23 cellular contexts compared by ENCODE assay signal in genomic region chr11:20002312-20003216, GRCh38.
DNase-seq lines count a peak whose midpoint lies in the region; ATAC-seq, FAIRE-seq and TF ChIP-seq lines count a peak whose summit lies in the region.
"Had no signal": no experiment of that assay in that cellular context is flagged by ENCODE, and none has a peak within 500 bp of the region (broad histone marks: within the 10 kb centered on the region; RNA-seq: fewer than 3 reads in every experiment).

No MANE protein-coding gene starts in this region.

- H3K36me3 Mint-ChIP-seq in progenitor cell of endocrine pancreas (ENCODE audit: insufficient read depth): no peaks in the 10 kb centered on the region
- no peaks in the 10 kb centered on the region for H3K36me3 Mint-ChIP-seq in activated naive CD4-positive, alpha-beta T cell treated with anti-CD3 and anti-CD28 coated beads for 36 hours (ENCODE audit: low read depth)
- H3K36me3 Mint-ChIP-seq: activated naive CD8-positive, alpha-beta T cell had no signal

- ATAC-seq in K562: peak; percentile 11; the same call in 2 of the 3 replicates
- peak; percentile 62 for ATAC-seq in left colon
- ATAC-seq: GM12878, left lung, Panc1 had no signal

- H3K27ac Mint-ChIP-seq in progenitor cell of endocrine pancreas: peak overlapping the region; percentile 94
- H3K27ac Mint-ChIP-seq in activated naive CD4-positive, alpha-beta T cell treated with anti-CD3 and anti-CD28 coated beads for 36 hours: no peak overlapping the region
- H3K27ac Mint-ChIP-seq: activated naive CD8-positive, alpha-beta T cell; stimulated activated naive CD8-positive, alpha-beta T cell treated with anti-CD3 and anti-CD28 coated beads, Interleukin-15, Interleukin-2, amounts not matched to agents 100 ng/mL and 50 ng/mL, for 24 hours had no signal

- H3K27me3 Mint-ChIP-seq in progenitor cell of endocrine pancreas: no peaks in the 10 kb centered on the region
- peaks cover 3% of the 10 kb centered on the region for H3K27me3 Mint-ChIP-seq in activated naive CD4-positive, alpha-beta T cell treated with anti-CD3 and anti-CD28 coated beads for 36 hours (ENCODE audit: low read depth)
- H3K27me3 Mint-ChIP-seq: activated naive CD8-positive, alpha-beta T cell had no signal

- H3K27ac ChIP-seq in HUES6 (ENCODE audit: low read depth, low read length): no peak overlapping the region
- H3K27ac ChIP-seq in K562 (ENCODE audit: extremely low read depth, low read depth, low read length): no peak overlapping the region
- H3K27ac ChIP-seq: brain microvascular endothelial cell, left lung, parathyroid adenoma, upper lobe of left lung had no signal

- no peaks in the 10 kb centered on the region for H3K9me1 ChIP-seq in K562 (ENCODE audit: control insufficient read depth, insufficient read depth, low read length)

- intact Hi-C loops in K562 (cut with micrococcal nuclease): no loop called here
- intact Hi-C loops in left colon (cut with DNase I, micrococcal nuclease): no loop called here
- intact Hi-C loops in activated naive CD4-positive, alpha-beta T cell treated with anti-CD3 and anti-CD28 coated beads for 36 hours (cut with micrococcal nuclease): no loop called here

- WGBS in K562 (ENCODE audit: insufficient coverage, low coverage, missing lambda C conversion rate): 47% methylated on average over 12 of the region's 12 CpGs

- TF ChIP-seq CTCF in K562 (IDR thresholded peaks at IDR 0.05 in 2 of 3, conservative IDR thresholded peaks at IDR 0.05 in 1 of 3; ENCODE audit: insufficient read depth in 2 of 3, low read depth in 1 of 3, low read length in 3 of 3) (no peak), progenitor cell of endocrine pancreas (IDR thresholded peaks at IDR 0.05; ENCODE audit: unreplicated experiment) (no peak)

- no peaks in the 10 kb centered on the region for H3K79me2 ChIP-seq in K562 (ENCODE audit: control insufficient read depth, insufficient read depth, low read length)
- H3K79me2 ChIP-seq: parathyroid adenoma had no signal

- TF ChIP-seq POLR2A in K562 (conservative IDR thresholded peaks at IDR 0.05): no peak

- H3K9me3 ChIP-seq in HUES6 (ENCODE audit: control insufficient read depth, insufficient read depth, low read depth, low read length) (no peaks in the 10 kb centered on the region), K562 (replicated peaks; ENCODE audit: control insufficient read depth, insufficient read depth, low read depth, low read length) (no peaks in the 10 kb centered on the region)
- H3K9me3 ChIP-seq: left lung, upper lobe of left lung had no signal

- H3K4me1 ChIP-seq in HUES6 (ENCODE audit: control insufficient read depth, insufficient read depth, low read length): peaks cover 44% of the 10 kb centered on the region
- peaks cover 3 to 5% of the 10 kb centered on the region in 2 experiments; a peak in 2 of 5 replicates for H3K4me1 ChIP-seq in K562 (replicated peaks in 1 of 2; ENCODE audit: control insufficient read depth in 2 of 2, insufficient read depth in 2 of 2, low read length in 2 of 2)
- H3K4me1 ChIP-seq: left lung, parathyroid adenoma had no signal

- peak overlapping the region; percentile 3 for H3K9ac ChIP-seq in HUES6 (ENCODE audit: low read length)
- H3K9ac ChIP-seq in K562 (ENCODE audit: insufficient read depth in 1 of 2, low read depth in 2 of 2, low read length in 2 of 2): no peak overlapping the region; a peak in 1 of 4 replicates
- H3K9ac ChIP-seq: parathyroid adenoma had no signal

- BruUV-seq in K562 (replicated peaks; lab: Mats Ljungman, UMichigan): no TSS peak

- H4K20me1 ChIP-seq in K562 (replicated peaks; ENCODE audit: control insufficient read depth, insufficient read depth, low read length): no peaks in the 10 kb centered on the region

- DNase-seq in K562 (ENCODE audit: extremely low read depth in 1 of 4, low spot score in 3 of 4): no peak
- no peak for DNase-seq in left colon
- peak; percentile 21 for DNase-seq in progenitor cell of endocrine pancreas (ENCODE audit: low spot score, unreplicated experiment)
- DNase-seq in ACHN: no peak
- DNase-seq in OCI-M1 (lab: John Stamatoyannopoulos, UW): no peak
- no peak for DNase-seq in activated naive CD4-positive, alpha-beta T cell treated with anti-CD3 and anti-CD28 coated beads for 36 hours
- DNase-seq: brain microvascular endothelial cell; dermis blood vessel endothelial cell; H7; left lung; NCI-H2227 treated with DMSO at 0.1 percent for 48 hours; NCI-H82; stimulated activated CD4-positive, alpha-beta T cell treated with anti-CD3 and anti-CD28 coated beads, Interleukin-2, amount 100 ng/mL, for 24 hours; T-helper 9 cell; upper lobe of left lung had no signal

- POLR2A ChIA-PET in K562 (lab: Yijun Ruan, JAX): no interaction called here

- H2AFZ ChIP-seq in K562 (ENCODE audit: low read depth, low read length): peak overlapping the region; percentile 53; the same call in 1 of the 2 replicates
- H2AFZ ChIP-seq: parathyroid adenoma had no signal

- CTCF ChIA-PET in K562 (lab: Yijun Ruan, JAX; ENCODE audit: low intra/inter-chr PET ratio): no interaction called here
- CTCF ChIA-PET in activated naive CD4-positive, alpha-beta T cell treated with anti-CD3 and anti-CD28 coated beads for 36 hours (lab: Charles Lee): no interaction called here

- peaks cover 67% of the 10 kb centered on the region for H3K4me1 Mint-ChIP-seq in progenitor cell of endocrine pancreas (ENCODE audit: low read depth)
- no peaks in the 10 kb centered on the region for H3K4me1 Mint-ChIP-seq in activated naive CD4-positive, alpha-beta T cell treated with anti-CD3 and anti-CD28 coated beads for 36 hours (ENCODE audit: low read depth)

- H3K27me3 ChIP-seq in HUES6 (ENCODE audit: control insufficient read depth, insufficient read depth, low read length) (peaks cover 17% of the 10 kb centered on the region), K562 (ENCODE audit: control insufficient read depth in 2 of 2, insufficient read depth in 2 of 2, low read length in 2 of 2) (0 out of 5 replicates have a peak, but pooled peaks cover 0 to 10% of the 10 kb centered on the region in 2 experiments)
- H3K27me3 ChIP-seq: brain microvascular endothelial cell, left lung, upper lobe of left lung had no signal

- no peak for FAIRE-seq in K562 (lab: Jason Lieb, UNC)
- FAIRE-seq: G401.6, GM12878, HTR-8/SVneo had no signal

- TF ChIP-seq RAD21 in K562 (CRISPR knock-in tag; conservative IDR thresholded peaks at IDR 0.05 in 1 of 2, IDR thresholded peaks at IDR 0.05 in 1 of 2): no peak

- in situ Hi-C loops in K562 (cut with MboI) (no loop called here), ACHN (cut with HindIII; ENCODE audit: low pct_ligation_motif_present, low pct_unique_long_range_greater_than_20kb, low sequenced_read_pairs) (no loop called here)

- no peak overlapping the region for H3K4me2 ChIP-seq in K562 (ENCODE audit: insufficient read depth, low read length)

- TF ChIP-seq EP300 in K562 (IDR thresholded peaks at IDR 0.05; ENCODE audit: low read length): no peak

- H3K36me3 ChIP-seq in HUES6 (ENCODE audit: control insufficient read depth, insufficient read depth, low read length): no peaks in the 10 kb centered on the region
- H3K36me3 ChIP-seq in K562 (ENCODE audit: control insufficient read depth, insufficient read depth, low read length): no peaks in the 10 kb centered on the region
- H3K36me3 ChIP-seq: brain microvascular endothelial cell, left lung, upper lobe of left lung had no signal

- H3K4me3 ChIP-seq in HUES6 (ENCODE audit: low read depth, low read length) (no peak overlapping the region), K562 (no peak overlapping the region)
- H3K4me3 ChIP-seq: GM12878, left lung, upper lobe of left lung had no signal

- peak overlapping the region; percentile 27 for H3K4me3 Mint-ChIP-seq in progenitor cell of endocrine pancreas (ENCODE audit: low read depth)
- H3K4me3 Mint-ChIP-seq in activated naive CD4-positive, alpha-beta T cell treated with anti-CD3 and anti-CD28 coated beads for 36 hours: no peak overlapping the region
- H3K4me3 Mint-ChIP-seq: activated naive CD8-positive, alpha-beta T cell; stimulated activated naive CD8-positive, alpha-beta T cell treated with anti-CD3 and anti-CD28 coated beads, Interleukin-15, Interleukin-2, amounts not matched to agents 100 ng/mL and 50 ng/mL, for 24 hours had no signal

- no peaks in the 10 kb centered on the region for H3K9me3 Mint-ChIP-seq in progenitor cell of endocrine pancreas (ENCODE audit: low read depth)
- no peaks in the 10 kb centered on the region for H3K9me3 Mint-ChIP-seq in activated naive CD4-positive, alpha-beta T cell treated with anti-CD3 and anti-CD28 coated beads for 36 hours
- H3K9me3 Mint-ChIP-seq: stimulated activated naive CD8-positive, alpha-beta T cell treated with anti-CD3 and anti-CD28 coated beads, Interleukin-15, Interleukin-2, amounts not matched to agents 100 ng/mL and 50 ng/mL, for 24 hours had no signal

TF ChIP-seq in K562, 482 proteins besides CTCF, POLR2A, EP300 and RAD21:
- no peak for TF ChIP-seq PCBP1 (IDR thresholded peaks at IDR 0.05; ENCODE audit: low read depth, low read length, poor library complexity, severe bottlenecking)
- TF ChIP-seq KAT7 (CRISPR knock-in tag; IDR thresholded peaks at IDR 0.05; ENCODE audit: borderline replicate concordance): no peak
- TF ChIP-seq XRCC5 (IDR thresholded peaks at IDR 0.05; ENCODE audit: low read depth, low read length): no peak
- TF ChIP-seq HDAC8 (tag; IDR thresholded peaks at IDR 0.05): no peak
- TF ChIP-seq EP400 (IDR thresholded peaks at IDR 0.05): no peak
- peak; percentile 68 for TF ChIP-seq ZFP36 (IDR thresholded peaks at IDR 0.05; ENCODE audit: low read depth, low read length, partially characterized antibody)
- no peak for TF ChIP-seq RBM25 (IDR thresholded peaks at IDR 0.05; ENCODE audit: low read depth, low read length, severe bottlenecking)
TF ChIP-seq in K562: peak in this region for 1.
